Comparison of ENCODE assay signal across 1 cellular context in genomic region chr19:39157997-39158389, GRCh38.
TF ChIP-seq lines count a peak whose summit lies in the region.

No MANE protein-coding gene starts in this region.

TF ChIP-seq in IMR-90, 13 proteins besides CTCF, POLR2A, EP300 and RAD21:
- TF ChIP-seq CHD1 (IDR thresholded peaks at IDR 0.05; ENCODE audit: low read depth, low read length), result no peak
- no peak for TF ChIP-seq SMC3 (IDR thresholded peaks at IDR 0.05; ENCODE audit: low read depth, low read length)
- TF ChIP-seq NFE2L2 (IDR thresholded peaks at IDR 0.05; ENCODE audit: low read depth, low read length), result no peak
- no peak for TF ChIP-seq MAZ (IDR thresholded peaks at IDR 0.05; ENCODE audit: borderline replicate concordance, low read depth, low read length)
- TF ChIP-seq BHLHE40 (IDR thresholded peaks at IDR 0.05; ENCODE audit: low read depth, low read length), result no peak
- TF ChIP-seq USF2 (IDR thresholded peaks at IDR 0.05; ENCODE audit: low read depth, low read length), result no peak
- no peak for TF ChIP-seq ELK1 (IDR thresholded peaks at IDR 0.05; ENCODE audit: borderline replicate concordance, low read depth, low read length)
- TF ChIP-seq RFX5 (IDR thresholded peaks at IDR 0.05; ENCODE audit: low read depth, low read length), result no peak
- TF ChIP-seq FOS (IDR thresholded peaks at IDR 0.05; ENCODE audit: low read depth, low read length), result no peak
- no peak for TF ChIP-seq RCOR1 (IDR thresholded peaks at IDR 0.05; ENCODE audit: insufficient replicate concordance, low read length)
- TF ChIP-seq MAFK (IDR thresholded peaks at IDR 0.05; ENCODE audit: low read depth, low read length), result no peak
- TF ChIP-seq CEBPB (IDR thresholded peaks at IDR 0.05; ENCODE audit: low read depth, low read length), result no peak
- no peak for TF ChIP-seq MXI1 (IDR thresholded peaks at IDR 0.05; ENCODE audit: borderline replicate concordance, low read depth, low read length)
